In genomic region chr3:46742992-46743391, GRCh38 we compare ENCODE assay signal across 19 cellular contexts. TPM values are rescaled to one million over a fixed set of nuclear protein-coding genes. Genes with fewer than 3 reads are reported as not detected.
A peak's percentile ranks its signal among the peaks of the same experiment; 100 is the strongest.
DNase-seq lines count a peak whose midpoint lies in the region; ATAC-seq and TF ChIP-seq lines count a peak whose summit lies in the region.
"Had no signal": no experiment of that assay in that cellular context is flagged by ENCODE, and none has a peak within 500 bp of the region (broad histone marks: within the 10 kb centered on the region; RNA-seq: fewer than 3 reads in every experiment).

No MANE protein-coding gene starts in this region.

- H3K27ac Mint-ChIP-seq in WTC11 (no peak overlapping the region), nephron progenitor cell (no peak overlapping the region)

- POLR2A ChIA-PET in WTC11 (lab: Charles Lee), result no interaction called here

- H3K36me3 Mint-ChIP-seq in WTC11 (no peaks in the 10 kb centered on the region), nephron progenitor cell (ENCODE audit: low read depth) (no peaks in the 10 kb centered on the region)
- H3K36me3 Mint-ChIP-seq: CD4-positive, alpha-beta memory T cell had no signal

- peaks cover 3% of the 10 kb centered on the region; the same call in 1 of the 2 replicates for H3K4me1 Mint-ChIP-seq in WTC11
- H3K4me1 Mint-ChIP-seq in nephron progenitor cell, result peaks cover 7% of the 10 kb centered on the region
- H3K4me1 Mint-ChIP-seq: CD4-positive, alpha-beta memory T cell had no signal

- H3K4me3 Mint-ChIP-seq in WTC11 (no peak overlapping the region), nephron progenitor cell (no peak overlapping the region)
- H3K4me3 Mint-ChIP-seq: CD4-positive, alpha-beta memory T cell had no signal

- no peak for TF ChIP-seq CTCF in WTC11 (IDR thresholded peaks at IDR 0.05)
- TF ChIP-seq CTCF in nephron progenitor cell (IDR thresholded peaks at IDR 0.05), result no peak

- H3K27me3 Mint-ChIP-seq in WTC11 (ENCODE audit: low read depth) (no peaks in the 10 kb centered on the region), nephron progenitor cell (ENCODE audit: low read depth, poor library complexity) (peaks cover 5% of the 10 kb centered on the region)

- DNase-seq in ELF-1 (ENCODE audit: low read depth, low spot score), result peak; percentile 75
- DNase-seq in WTC11 (ENCODE audit: low spot score), result no peak
- DNase-seq in iPS-NIHi7 (ENCODE audit: extremely low spot score), result peak; percentile 73
- DNase-seq in nephron progenitor cell, result peak; percentile 43
- DNase-seq in NCI-H2196 (lab: John Stamatoyannopoulos, UW; ENCODE audit: unreplicated experiment), result no peak
- no peak for DNase-seq in kidney tubule cell (ENCODE audit: low spot score)
- DNase-seq: 8988T; CD4-positive, alpha-beta memory T cell; DMS153; MV-4-11; NCI-H1105 treated with DMSO at 0.1 percent for 48 hours; NCI-H2029 treated with DMSO at 0.1 percent for 48 hours; NCI-H345; NCI-H524; NCI-H82; Peyer's patch; SJCRH30 had no signal

- H3K9me3 Mint-ChIP-seq in WTC11 (peaks cover 6% of the 10 kb centered on the region), nephron progenitor cell (no peaks in the 10 kb centered on the region)

- peak; percentile 86 for ATAC-seq in WTC11
- ATAC-seq in activated CD4-positive, CD25-positive, alpha-beta regulatory T cell treated with anti-CD3 and anti-CD28 coated beads, Interleukin-2, amount 50 U/mL, for 24 hours, result no peak

- CTCF ChIA-PET in WTC11 (lab: Charles Lee), result no interaction called here

TF ChIP-seq in WTC11, 78 proteins besides CTCF, POLR2A, EP300 and RAD21:
- TF ChIP-seq ATF1 (CRISPR knock-in tag; IDR thresholded peaks at IDR 0.05), result no peak
- TF ChIP-seq RORB (CRISPR knock-in tag; IDR thresholded peaks at IDR 0.05), result no peak
- TF ChIP-seq ESRRA (CRISPR knock-in tag; IDR thresholded peaks at IDR 0.05; ENCODE audit: borderline replicate concordance), result no peak
- TF ChIP-seq E2F1 (CRISPR knock-in tag; IDR thresholded peaks at IDR 0.05), result no peak
- no peak for TF ChIP-seq ZMAT4 (CRISPR knock-in tag; IDR thresholded peaks at IDR 0.05)
- no peak for TF ChIP-seq CBFB (CRISPR knock-in tag; IDR thresholded peaks at IDR 0.05; ENCODE audit: low read depth)
- TF ChIP-seq ZNF219 (CRISPR knock-in tag; IDR thresholded peaks at IDR 0.05; ENCODE audit: borderline replicate concordance), result no peak
- TF ChIP-seq ERG (CRISPR knock-in tag; IDR thresholded peaks at IDR 0.05), result no peak
- TF ChIP-seq ZNF121 (CRISPR knock-in tag; IDR thresholded peaks at IDR 0.05), result no peak
- no peak for TF ChIP-seq GTF2I (CRISPR knock-in tag; conservative IDR thresholded peaks at IDR 0.05)
- TF ChIP-seq ETV6 (CRISPR knock-in tag; IDR thresholded peaks at IDR 0.05), result no peak
- no peak for TF ChIP-seq HMGXB4 (CRISPR knock-in tag; IDR thresholded peaks at IDR 0.05)
- no peak for TF ChIP-seq JUN (CRISPR knock-in tag; IDR thresholded peaks at IDR 0.05)
- no peak for TF ChIP-seq ZNF512 (CRISPR knock-in tag; IDR thresholded peaks at IDR 0.05; ENCODE audit: borderline replicate concordance)
- TF ChIP-seq FOXJ3 (CRISPR knock-in tag; IDR thresholded peaks at IDR 0.05; ENCODE audit: borderline replicate concordance), result no peak
- TF ChIP-seq ATF3 (CRISPR knock-in tag; conservative IDR thresholded peaks at IDR 0.05), result no peak
- no peak for TF ChIP-seq RELA (CRISPR knock-in tag; IDR thresholded peaks at IDR 0.05; ENCODE audit: borderline replicate concordance)
- TF ChIP-seq PREB (CRISPR knock-in tag; IDR thresholded peaks at IDR 0.05; ENCODE audit: borderline replicate concordance), result no peak
- no peak for TF ChIP-seq ZNF671 (CRISPR knock-in tag; IDR thresholded peaks at IDR 0.05)
TF ChIP-seq in WTC11: peak in this region for 0.

RNA-seq across cellular contexts. Expression of gene PRSS50, which starts 25.3 kb away (rescaled TPM):
- 0.70 to 1.4 TPM (median 1.2 TPM) in 3 replicates for total RNA-seq in WTC11 (2021)
- total RNA-seq: CD4-positive, alpha-beta memory T cell; HT1080; Peyer's patch; SJCRH30 had no signal

RNA-seq across cellular contexts. Expression of gene TMIE, which starts 41.8 kb away (rescaled TPM):
- 0.57 to 1.3 TPM (median 0.69 TPM) in 3 replicates for total RNA-seq in WTC11 (2021)
- total RNA-seq: HT1080 had no signal

RNA-seq across cellular contexts. Expression of gene ALS2CL, which starts 49.5 kb away (rescaled TPM):
- total RNA-seq in WTC11 (2021), result 10.2 to 12.6 TPM (median 11.5 TPM) in 3 replicates

Comparison
In these comparisons a context has a peak if more than half of its experiments do, and no peak if none do; other contexts are left out.
1. DNase-seq: peak in ELF-1 (single experiment), iPS-NIHi7 (single experiment) and nephron progenitor cell (single experiment); none in WTC11 (single experiment), NCI-H2196 (single experiment) and kidney tubule cell (single experiment).